ENCODE assay signal across 1 cellular context in the genomic region with DNA sequence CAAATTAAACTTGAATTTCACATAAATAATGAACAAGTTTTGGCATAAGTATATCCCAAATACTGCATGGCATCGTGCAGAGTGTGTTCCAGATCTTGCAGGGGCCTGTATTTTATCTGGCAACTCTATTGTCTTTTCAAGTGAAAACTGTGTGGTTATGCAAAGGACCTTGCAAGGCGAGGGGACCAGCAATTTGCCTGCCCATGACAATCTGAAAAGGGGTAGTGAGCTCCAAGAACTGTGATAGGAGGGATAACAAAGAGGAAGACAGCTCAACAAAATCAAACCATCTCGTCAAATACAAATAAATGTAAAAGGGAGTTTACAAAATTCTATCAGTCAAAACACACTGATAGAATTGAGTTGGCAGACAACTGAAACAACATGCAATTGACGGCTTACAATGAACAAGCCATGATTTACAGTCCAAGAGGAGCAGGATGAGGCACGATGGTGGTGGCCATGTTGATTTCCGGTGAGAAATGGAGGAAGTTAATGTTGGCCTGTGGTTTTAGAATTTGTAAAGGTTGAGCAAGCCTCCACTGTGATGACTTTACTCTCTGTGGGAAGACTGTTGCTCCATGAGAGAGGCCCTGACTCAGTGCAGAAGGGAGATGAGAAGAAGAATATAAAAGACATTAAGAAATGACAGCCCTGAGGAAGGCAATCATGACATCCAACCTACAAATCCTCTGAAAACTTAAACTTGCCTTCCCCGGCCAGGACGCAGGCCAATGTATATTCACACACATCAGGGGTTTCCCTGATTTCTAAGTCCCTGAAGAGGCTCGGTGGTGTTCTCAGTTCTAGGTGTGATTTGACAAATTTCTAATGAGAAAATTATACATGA.
TF ChIP-seq lines count a peak whose summit lies in the region.

No MANE protein-coding gene starts in this region.

TF ChIP-seq in WTC11, 78 proteins besides CTCF, POLR2A, EP300 and RAD21 (continued from another document):
- TF ChIP-seq, protein P1, sequence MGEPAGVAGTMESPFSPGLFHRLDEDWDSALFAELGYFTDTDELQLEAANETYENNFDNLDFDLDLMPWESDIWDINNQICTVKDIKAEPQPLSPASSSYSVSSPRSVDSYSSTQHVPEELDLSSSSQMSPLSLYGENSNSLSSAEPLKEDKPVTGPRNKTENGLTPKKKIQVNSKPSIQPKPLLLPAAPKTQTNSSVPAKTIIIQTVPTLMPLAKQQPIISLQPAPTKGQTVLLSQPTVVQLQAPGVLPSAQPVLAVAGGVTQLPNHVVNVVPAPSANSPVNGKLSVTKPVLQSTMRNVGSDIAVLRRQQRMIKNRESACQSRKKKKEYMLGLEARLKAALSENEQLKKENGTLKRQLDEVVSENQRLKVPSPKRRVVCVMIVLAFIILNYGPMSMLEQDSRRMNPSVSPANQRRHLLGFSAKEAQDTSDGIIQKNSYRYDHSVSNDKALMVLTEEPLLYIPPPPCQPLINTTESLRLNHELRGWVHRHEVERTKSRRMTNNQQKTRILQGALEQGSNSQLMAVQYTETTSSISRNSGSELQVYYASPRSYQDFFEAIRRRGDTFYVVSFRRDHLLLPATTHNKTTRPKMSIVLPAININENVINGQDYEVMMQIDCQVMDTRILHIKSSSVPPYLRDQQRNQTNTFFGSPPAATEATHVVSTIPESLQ (CRISPR knock-in tag; IDR thresholded peaks at IDR 0.05): no peak
- TF ChIP-seq, protein P2, sequence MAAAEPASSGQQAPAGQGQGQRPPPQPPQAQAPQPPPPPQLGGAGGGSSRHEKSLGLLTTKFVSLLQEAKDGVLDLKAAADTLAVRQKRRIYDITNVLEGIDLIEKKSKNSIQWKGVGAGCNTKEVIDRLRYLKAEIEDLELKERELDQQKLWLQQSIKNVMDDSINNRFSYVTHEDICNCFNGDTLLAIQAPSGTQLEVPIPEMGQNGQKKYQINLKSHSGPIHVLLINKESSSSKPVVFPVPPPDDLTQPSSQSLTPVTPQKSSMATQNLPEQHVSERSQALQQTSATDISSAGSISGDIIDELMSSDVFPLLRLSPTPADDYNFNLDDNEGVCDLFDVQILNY (CRISPR knock-in tag; IDR thresholded peaks at IDR 0.05): no peak
- TF ChIP-seq ZNF317 (CRISPR knock-in tag; IDR thresholded peaks at IDR 0.05; ENCODE audit: borderline replicate concordance, low read depth) (no peak), NR1H2 (CRISPR knock-in tag; IDR thresholded peaks at IDR 0.05) (no peak), OVOL2 (CRISPR knock-in tag; IDR thresholded peaks at IDR 0.05; ENCODE audit: borderline replicate concordance) (no peak), CBFB (CRISPR knock-in tag; IDR thresholded peaks at IDR 0.05; ENCODE audit: low read depth) (no peak)
